10 cellular contexts compared by ENCODE assay signal in the genomic region with DNA sequence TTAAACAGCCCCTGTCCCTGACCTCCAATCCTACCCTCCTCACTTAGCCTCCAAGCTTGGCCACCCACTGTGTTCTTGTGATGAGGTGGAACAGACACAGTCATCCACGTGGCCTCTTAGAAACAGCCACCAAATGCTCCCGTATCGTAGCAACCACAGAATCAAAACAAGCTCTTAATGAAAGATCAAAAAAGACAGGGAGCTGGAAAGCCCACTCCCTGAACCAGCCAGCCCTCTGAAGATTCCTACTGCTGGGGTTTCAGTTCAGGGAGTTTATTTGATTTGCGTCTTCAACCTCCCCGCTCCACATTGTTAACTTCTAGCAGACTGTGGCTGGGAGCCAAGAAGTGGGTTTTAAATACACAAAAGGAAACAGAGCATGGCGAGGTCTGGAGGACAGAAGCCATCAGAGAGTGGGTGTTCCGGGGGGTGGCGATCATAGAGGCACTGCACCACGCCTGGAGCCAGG.
A peak's percentile ranks its signal among the peaks of the same experiment; 100 is the strongest.
DNase-seq lines count a peak whose midpoint lies in the region; ATAC-seq, FAIRE-seq and TF ChIP-seq lines count a peak whose summit lies in the region.
"Had no signal": no experiment of that assay in that cellular context is flagged by ENCODE, and none has a peak within 500 bp of the region (broad histone marks: within the 10 kb centered on the region; RNA-seq: fewer than 3 reads in every experiment).

No MANE protein-coding gene starts in this region.

- FAIRE-seq in frontal cortex (lab: Jason Lieb, UNC) = no peak
- FAIRE-seq: colon had no signal

- no peaks in the 10 kb centered on the region for H3K27me3 Mint-ChIP-seq in mesothelial cell of epicardium (ENCODE audit: low read depth)

- peaks cover 2% of the 10 kb centered on the region for H3K9me3 Mint-ChIP-seq in mesothelial cell of epicardium

- H3K4me3 ChIP-seq in astrocyte of the spinal cord (ENCODE audit: low read depth, low read length) = no peak overlapping the region

- ATAC-seq in HG02588 (IDR thresholded peaks at IDR 0.05; ENCODE audit: unreplicated experiment) (no peak), HG03439 (IDR thresholded peaks at IDR 0.05; ENCODE audit: unreplicated experiment) (no peak)

- H3K4me1 Mint-ChIP-seq in mesothelial cell of epicardium = peaks cover 18% of the 10 kb centered on the region

- TF ChIP-seq CTCF in astrocyte of the spinal cord (IDR thresholded peaks at IDR 0.05; ENCODE audit: low read depth, low read length) = no peak
- no peak for TF ChIP-seq CTCF in mesothelial cell of epicardium (IDR thresholded peaks at IDR 0.05; ENCODE audit: unreplicated experiment)

- peaks cover 27% of the 10 kb centered on the region for H3K36me3 Mint-ChIP-seq in mesothelial cell of epicardium

- DNase-seq in COLO668 (lab: John Stamatoyannopoulos, UW; ENCODE audit: unreplicated experiment) (peak; percentile 86), NCI-H1105 (lab: John Stamatoyannopoulos, UW) (peak; percentile 72), astrocyte of the spinal cord (ENCODE audit: low read depth, low spot score) (peak; percentile 80), mesothelial cell of epicardium (ENCODE audit: low spot score in 2 of 2, unreplicated experiment in 2 of 2) (peak; percentile 34 to 55), SKM-1 treated with dmso at 0.1 percent for 144 hours (lab: John Stamatoyannopoulos, UW; ENCODE audit: unreplicated experiment) (no peak), frontal cortex (ENCODE audit: low spot score in 2 of 2) (no peak)
- DNase-seq: SIG-M5 had no signal

- peak overlapping the region; percentile 97 for H3K27ac Mint-ChIP-seq in mesothelial cell of epicardium

- in situ Hi-C loops in astrocyte of the spinal cord (cut with HindIII; ENCODE audit: low sequenced_read_pairs) = no loop called here

- H3K4me3 Mint-ChIP-seq in mesothelial cell of epicardium = no peak overlapping the region

Comparison
In these comparisons a context has a peak if more than half of its experiments do, and no peak if none do; other contexts are left out.
1. DNase-seq: peak in COLO668 (single experiment), NCI-H1105 (single experiment), astrocyte of the spinal cord (single experiment) and mesothelial cell of epicardium (2 of 2); none in SKM-1 treated with dmso at 0.1 percent for 144 hours (single experiment) and frontal cortex (0 of 2).